Comparison of ENCODE assay signal across 13 cellular contexts in genomic region chr1:19087737-19088594, GRCh38.
DNase-seq lines count a peak whose midpoint lies in the region; ATAC-seq and TF ChIP-seq lines count a peak whose summit lies in the region.
"Had no signal": no experiment of that assay in that cellular context is flagged by ENCODE, and none has a peak within 500 bp of the region (broad histone marks: within the 10 kb centered on the region; RNA-seq: fewer than 3 reads in every experiment).

No MANE protein-coding gene starts in this region.

- in situ Hi-C loops in GM13976 (cut with MboI; ENCODE audit: low sequenced_read_pairs, unreplicated experiment): loop anchor here (25.0 kb wide), 1 partner anchor 176 kb away; the partner anchor contains the start of gene ALDH4A1

- no peaks in the 10 kb centered on the region for H3K27me3 ChIP-seq in CD4-positive, alpha-beta memory T cell (ENCODE audit: insufficient read depth, low read length)
- no peaks in the 10 kb centered on the region for H3K27me3 ChIP-seq in psoas muscle (ENCODE audit: insufficient read depth in 3 of 3, low read length in 2 of 3)
- H3K27me3 ChIP-seq: foreskin keratinocyte, neural progenitor cell, spleen had no signal

- H3K4me3 Mint-ChIP-seq in CD4-positive, alpha-beta memory T cell: no peak overlapping the region
- no peak overlapping the region for H3K4me3 Mint-ChIP-seq in activated naive CD4-positive, alpha-beta T cell treated with anti-CD3 and anti-CD28 coated beads, Interleukin-2, amount 50 U/mL, for 24 hours
- H3K4me3 Mint-ChIP-seq in glutamatergic neuron (ENCODE audit: unreplicated experiment): no peak overlapping the region
- H3K4me3 Mint-ChIP-seq: neural progenitor cell had no signal

- H3K4me1 Mint-ChIP-seq in CD4-positive, alpha-beta memory T cell: peaks cover 1 to 21% (median 9%) of the 10 kb centered on the region in 4 donors
- peaks cover 11% of the 10 kb centered on the region for H3K4me1 Mint-ChIP-seq in activated naive CD4-positive, alpha-beta T cell treated with anti-CD3 and anti-CD28 coated beads, Interleukin-2, amount 50 U/mL, for 24 hours
- H3K4me1 Mint-ChIP-seq in glutamatergic neuron (ENCODE audit: low read depth, unreplicated experiment): no peaks in the 10 kb centered on the region
- H3K4me1 Mint-ChIP-seq: neural progenitor cell had no signal

- no peaks in the 10 kb centered on the region for H3K27me3 Mint-ChIP-seq in CD4-positive, alpha-beta memory T cell
- H3K27me3 Mint-ChIP-seq in activated naive CD4-positive, alpha-beta T cell treated with anti-CD3 and anti-CD28 coated beads, Interleukin-2, amount 50 U/mL, for 24 hours: no peaks in the 10 kb centered on the region
- H3K27me3 Mint-ChIP-seq in glutamatergic neuron (ENCODE audit: unreplicated experiment): peaks cover 4% of the 10 kb centered on the region

- DNase-seq in CD4-positive, alpha-beta memory T cell: no peak
- peak; percentile 58 for DNase-seq in GM13976 (ENCODE audit: low spot score)
- DNase-seq in psoas muscle: no peak
- no peak for DNase-seq in glutamatergic neuron
- DNase-seq in Kasumi-1 (lab: John Stamatoyannopoulos, UW): no peak
- DNase-seq: DMS53, foreskin keratinocyte, kidney glomerular epithelial cell, NCI-H510A, spleen had no signal

- peak overlapping the region; percentile 27 to 78 (median 57) for H3K27ac Mint-ChIP-seq in CD4-positive, alpha-beta memory T cell
- peak overlapping the region; percentile 62 for H3K27ac Mint-ChIP-seq in activated naive CD4-positive, alpha-beta T cell treated with anti-CD3 and anti-CD28 coated beads, Interleukin-2, amount 50 U/mL, for 24 hours
- no peak overlapping the region for H3K27ac Mint-ChIP-seq in glutamatergic neuron (ENCODE audit: unreplicated experiment)
- H3K27ac Mint-ChIP-seq: neural progenitor cell had no signal

- no peaks in the 10 kb centered on the region for H3K9me3 ChIP-seq in CD4-positive, alpha-beta memory T cell (ENCODE audit: control insufficient read depth in 1 of 2, low read length in 2 of 2)
- H3K9me3 ChIP-seq in psoas muscle: no peaks in the 10 kb centered on the region
- H3K9me3 ChIP-seq: spleen had no signal

- peaks cover 7% of the 10 kb centered on the region for H3K4me1 ChIP-seq in CD4-positive, alpha-beta memory T cell (ENCODE audit: insufficient read depth, low read length)
- H3K4me1 ChIP-seq in psoas muscle: peaks cover 62% of the 10 kb centered on the region
- H3K4me1 ChIP-seq: foreskin keratinocyte, neural progenitor cell had no signal

- WGBS in psoas muscle, 3 donors: 73 to 85% (median 77%) methylated on average over 9 of the region's 9 CpGs

- H3K36me3 ChIP-seq in CD4-positive, alpha-beta memory T cell (ENCODE audit: insufficient read depth, low read length): peaks cover 87% of the 10 kb centered on the region
- peaks cover 9 to 82% of the 10 kb centered on the region in 2 donors for H3K36me3 ChIP-seq in psoas muscle (ENCODE audit: insufficient read depth in 1 of 2, low read depth in 1 of 2)

- CTCF ChIA-PET in CD4-positive, alpha-beta memory T cell (lab: Charles Lee; ENCODE audit: partially characterized antibody): interaction anchor here (0.7 to 2.0 kb wide), 4 partner anchors 13 to 181 kb away, joined by 3 to 8 read pairs (median 3); no protein-coding TSS in a partner anchor

- H3K27ac ChIP-seq in CD4-positive, alpha-beta memory T cell (ENCODE audit: low read depth, low read length): peak overlapping the region; percentile 2
- peak overlapping the region; percentile 84 for H3K27ac ChIP-seq in psoas muscle
- H3K27ac ChIP-seq: foreskin keratinocyte, neural progenitor cell had no signal

- POLR2A ChIA-PET in CD4-positive, alpha-beta memory T cell (lab: Charles Lee; ENCODE audit: partially characterized antibody): interaction anchor here (0.6 to 2.0 kb wide), 2 partner anchors 13 to 79 kb away, joined by 3 to 8 read pairs; no protein-coding TSS in a partner anchor

- no peaks in the 10 kb centered on the region for H3K9me3 Mint-ChIP-seq in CD4-positive, alpha-beta memory T cell
- no peaks in the 10 kb centered on the region for H3K9me3 Mint-ChIP-seq in activated naive CD4-positive, alpha-beta T cell treated with anti-CD3 and anti-CD28 coated beads, Interleukin-2, amount 50 U/mL, for 24 hours
- peaks cover 2% of the 10 kb centered on the region for H3K9me3 Mint-ChIP-seq in glutamatergic neuron (ENCODE audit: unreplicated experiment)
- H3K9me3 Mint-ChIP-seq: neural progenitor cell had no signal

- TF ChIP-seq CTCF in GM13976 (IDR thresholded peaks at IDR 0.05; ENCODE audit: borderline replicate concordance, control extremely low read depth, extremely low read depth, insufficient read depth, missing control alignments): no peak
- TF ChIP-seq CTCF in psoas muscle (IDR thresholded peaks at IDR 0.05): no peak
- TF ChIP-seq CTCF in glutamatergic neuron (IDR thresholded peaks at IDR 0.05; ENCODE audit: partially characterized antibody, unreplicated experiment): no peak

- intact Hi-C loops in CD4-positive, alpha-beta memory T cell (cut with micrococcal nuclease): no loop called here
- intact Hi-C loops in psoas muscle (cut with DNase I): no loop called here

- ATAC-seq in psoas muscle (no peak), GM19463 (IDR thresholded peaks at IDR 0.05; ENCODE audit: unreplicated experiment) (no peak)
- ATAC-seq: foreskin keratinocyte had no signal

- H3K4me3 ChIP-seq in CD4-positive, alpha-beta memory T cell (ENCODE audit: low read length in 2 of 2): no peak overlapping the region
- no peak overlapping the region for H3K4me3 ChIP-seq in psoas muscle
- H3K4me3 ChIP-seq: neural progenitor cell, spleen had no signal

- peaks cover 58 to 88% of the 10 kb centered on the region in 2 donors for H3K36me3 Mint-ChIP-seq in CD4-positive, alpha-beta memory T cell
- peaks cover 24% of the 10 kb centered on the region for H3K36me3 Mint-ChIP-seq in activated naive CD4-positive, alpha-beta T cell treated with anti-CD3 and anti-CD28 coated beads, Interleukin-2, amount 50 U/mL, for 24 hours
- H3K36me3 Mint-ChIP-seq in glutamatergic neuron (ENCODE audit: unreplicated experiment): no peaks in the 10 kb centered on the region
